20 cellular contexts compared by ENCODE assay signal in the genomic region with DNA sequence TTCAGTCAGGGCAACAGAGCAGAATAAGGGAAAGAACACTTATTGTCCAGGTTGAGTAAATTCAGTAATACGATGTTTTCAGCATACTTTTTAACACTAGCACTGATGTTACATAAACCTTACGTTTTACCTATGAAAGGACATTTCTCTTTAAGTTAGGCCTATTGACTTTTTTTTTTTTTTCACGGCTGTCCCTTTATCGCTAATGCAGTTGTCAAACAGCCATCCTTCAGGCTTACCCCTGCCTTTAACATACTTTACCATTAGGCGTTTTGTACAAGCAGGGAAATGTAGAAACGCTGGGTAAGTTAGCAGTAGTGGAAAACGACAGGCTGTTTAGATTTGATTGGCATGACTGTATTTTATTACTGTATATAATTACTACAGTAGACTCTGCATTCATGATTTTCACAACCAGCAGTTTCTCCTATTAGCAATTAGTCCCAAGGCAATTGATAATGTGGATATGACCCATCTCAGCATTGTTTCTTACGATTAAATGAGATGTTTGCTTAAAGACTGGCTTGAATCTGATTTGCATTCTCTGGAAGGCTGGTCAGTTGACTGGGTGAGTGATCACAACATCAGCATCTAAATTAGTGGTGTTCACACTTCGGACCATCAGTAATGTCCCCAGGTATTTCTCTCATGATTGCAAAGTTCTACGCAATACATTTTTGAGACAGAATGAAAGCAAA.
"Had no signal": no experiment of that assay in that cellular context is flagged by ENCODE, and none has a peak within 500 bp of the region (broad histone marks: within the 10 kb centered on the region; RNA-seq: fewer than 3 reads in every experiment).

No MANE protein-coding gene starts in this region.

- DNase-seq: activated CD4-positive, alpha-beta memory T cell treated with anti-CD3 and anti-CD28 coated beads, Interleukin-2, amount 10 ng/mL, durations not matched to agents 7 days and 5 days; activated CD4-positive, alpha-beta T cell treated with anti-CD3 and anti-CD28 coated beads for 36 hours; activated CD4-positive, alpha-beta T cell treated with anti-CD3 and anti-CD28 coated beads, Interleukin-2, amount 50 U/mL, for 1 hour; activated CD8-positive, alpha-beta memory T cell treated with anti-CD3 and anti-CD28 coated beads, Interleukin-2, amount 50 U/mL, for 4 hours; activated gamma-delta T cell treated with Interleukin-2 at 50 U/mL for 16 hours; activated naive CD4-positive, alpha-beta T cell treated with anti-CD3 and anti-CD28 coated beads, Interleukin-2, amount 10 ng/mL, durations not matched to agents 7 days and 5 days; activated naive CD8-positive, alpha-beta T cell treated with anti-CD3 and anti-CD28 coated beads for 36 hours; activated T-cell treated with anti-CD3 and anti-CD28 coated beads, Interleukin-2, amount 50 U/mL, for 72 hours; caudate nucleus; NCI-H1092; NCI-H1930; NCI-H2171; NCI-H226; NCI-H526 treated with DMSO at 0.1 percent for 48 hours; NCI-H82; SIG-M5; T-cell; T-helper 2 cell had no signal

- H3K4me1 Mint-ChIP-seq: activated CD4-positive, alpha-beta memory T cell treated with anti-CD3 and anti-CD28 coated beads, Interleukin-2, amount 10 ng/mL, durations not matched to agents 7 days and 5 days; activated CD4-positive, alpha-beta T cell treated with anti-CD3 and anti-CD28 coated beads for 36 hours; activated naive CD4-positive, alpha-beta T cell treated with anti-CD3 and anti-CD28 coated beads, Interleukin-2, amount 10 ng/mL, durations not matched to agents 7 days and 5 days; activated naive CD8-positive, alpha-beta T cell treated with anti-CD3 and anti-CD28 coated beads for 36 hours; T-cell had no signal

- H3K27ac Mint-ChIP-seq: activated CD4-positive, alpha-beta memory T cell treated with anti-CD3 and anti-CD28 coated beads, Interleukin-2, amount 10 ng/mL, durations not matched to agents 7 days and 5 days; activated CD4-positive, alpha-beta T cell treated with anti-CD3 and anti-CD28 coated beads for 36 hours; activated naive CD4-positive, alpha-beta T cell treated with anti-CD3 and anti-CD28 coated beads, Interleukin-2, amount 10 ng/mL, durations not matched to agents 7 days and 5 days; activated naive CD8-positive, alpha-beta T cell treated with anti-CD3 and anti-CD28 coated beads for 36 hours; activated T-cell treated with anti-CD3 and anti-CD28 coated beads, Interleukin-2, amount 50 U/mL, for 72 hours; activated T-helper 2 cell treated with anti-CD3 and anti-CD28 coated beads, Interferon-gamma antibody, Interleukin-2, Interleukin-4, amounts not matched to agents 10 μg/mL and 5 μg/mL and 100 μg/mL, durations not matched to agents 14 hours and 24 hours and 36 hours; T-cell had no signal

- H3K9me3 Mint-ChIP-seq: activated CD4-positive, alpha-beta memory T cell treated with anti-CD3 and anti-CD28 coated beads, Interleukin-2, amount 10 ng/mL, durations not matched to agents 7 days and 5 days; activated naive CD4-positive, alpha-beta T cell treated with anti-CD3 and anti-CD28 coated beads, Interleukin-2, amount 10 ng/mL, durations not matched to agents 7 days and 5 days; activated naive CD8-positive, alpha-beta T cell treated with anti-CD3 and anti-CD28 coated beads for 36 hours; activated T-cell treated with anti-CD3 and anti-CD28 coated beads, Interleukin-2, amount 50 U/mL, for 72 hours; activated T-helper 2 cell treated with anti-CD3 and anti-CD28 coated beads, Interferon-gamma antibody, Interleukin-2, Interleukin-4, amounts not matched to agents 10 μg/mL and 5 μg/mL and 100 μg/mL, durations not matched to agents 14 hours and 24 hours and 36 hours; T-cell had no signal

- H3K36me3 Mint-ChIP-seq: activated naive CD4-positive, alpha-beta T cell treated with anti-CD3 and anti-CD28 coated beads, Interleukin-2, amount 10 ng/mL, durations not matched to agents 7 days and 5 days; activated naive CD8-positive, alpha-beta T cell treated with anti-CD3 and anti-CD28 coated beads for 36 hours; T-cell had no signal

- H3K27ac ChIP-seq: VCaP had no signal

- H3K4me3 Mint-ChIP-seq: activated CD4-positive, alpha-beta memory T cell treated with anti-CD3 and anti-CD28 coated beads, Interleukin-2, amount 10 ng/mL, durations not matched to agents 7 days and 5 days; activated CD4-positive, alpha-beta T cell treated with anti-CD3 and anti-CD28 coated beads for 36 hours; activated naive CD4-positive, alpha-beta T cell treated with anti-CD3 and anti-CD28 coated beads, Interleukin-2, amount 10 ng/mL, durations not matched to agents 7 days and 5 days; activated naive CD8-positive, alpha-beta T cell treated with anti-CD3 and anti-CD28 coated beads for 36 hours; activated T-cell treated with anti-CD3 and anti-CD28 coated beads, Interleukin-2, amount 50 U/mL, for 72 hours; T-cell had no signal
